ENCODE assay signal across 23 cellular contexts in genomic region chr3:192129586-192129985, GRCh38.
"Had no signal": no experiment of that assay in that cellular context is flagged by ENCODE, and none has a peak within 500 bp of the region (broad histone marks: within the 10 kb centered on the region; RNA-seq: fewer than 3 reads in every experiment).

No MANE protein-coding gene starts in this region.

- H3K79me2 ChIP-seq: parathyroid adenoma had no signal

- H2AFZ ChIP-seq: neural progenitor cell, parathyroid adenoma had no signal

- FAIRE-seq: keratinocyte had no signal

- H3K9me3 ChIP-seq: colonic mucosa, lower lobe of right lung, mucosa of descending colon, prostate gland, sigmoid colon, stomach, thyroid gland, vagina had no signal

- H3K4me2 ChIP-seq: neural progenitor cell had no signal

- H3K36me3 ChIP-seq: colonic mucosa, lower lobe of right lung, neural progenitor cell, prostate gland, sigmoid colon, stomach, thyroid gland, vagina had no signal

- H3K27me3 ChIP-seq: colonic mucosa, neural progenitor cell, sigmoid colon, stomach, thyroid gland, vagina had no signal

- DNase-seq: colonic mucosa; effector CD8-positive, alpha-beta T cell; endodermal cell; foreskin fibroblast; immature natural killer cell; left ventricle myocardium superior; lower lobe of right lung; mucosa of descending colon; naive B cell; right cardiac atrium; sigmoid colon; stimulated activated CD4-positive, alpha-beta T cell treated with anti-CD3 and anti-CD28 coated beads, Interleukin-2, amount 100 ng/mL, for 24 hours; stimulated activated CD4-positive, alpha-beta T cell treated with anti-CD3 and anti-CD28 coated beads, Interleukin-4, amount 100 ng/mL, for 24 hours; stimulated activated naive CD4-positive, alpha-beta T cell treated with Interleukin-2 at 50 U/mL for 16 hours; stomach; thyroid gland; trophoblast cell had no signal

- H3K4me3 ChIP-seq: colonic mucosa, lower lobe of right lung, mucosa of descending colon, neural progenitor cell, prostate gland, sigmoid colon, stomach, thyroid gland, vagina had no signal

- H3K27ac ChIP-seq: colonic mucosa, epithelial cell of prostate, lower lobe of right lung, neural progenitor cell, parathyroid adenoma, prostate gland, sigmoid colon, stomach, thyroid gland, vagina had no signal

- H3K9ac ChIP-seq: neural progenitor cell, parathyroid adenoma had no signal
